8 cellular contexts compared by ENCODE assay signal in the genomic region with DNA sequence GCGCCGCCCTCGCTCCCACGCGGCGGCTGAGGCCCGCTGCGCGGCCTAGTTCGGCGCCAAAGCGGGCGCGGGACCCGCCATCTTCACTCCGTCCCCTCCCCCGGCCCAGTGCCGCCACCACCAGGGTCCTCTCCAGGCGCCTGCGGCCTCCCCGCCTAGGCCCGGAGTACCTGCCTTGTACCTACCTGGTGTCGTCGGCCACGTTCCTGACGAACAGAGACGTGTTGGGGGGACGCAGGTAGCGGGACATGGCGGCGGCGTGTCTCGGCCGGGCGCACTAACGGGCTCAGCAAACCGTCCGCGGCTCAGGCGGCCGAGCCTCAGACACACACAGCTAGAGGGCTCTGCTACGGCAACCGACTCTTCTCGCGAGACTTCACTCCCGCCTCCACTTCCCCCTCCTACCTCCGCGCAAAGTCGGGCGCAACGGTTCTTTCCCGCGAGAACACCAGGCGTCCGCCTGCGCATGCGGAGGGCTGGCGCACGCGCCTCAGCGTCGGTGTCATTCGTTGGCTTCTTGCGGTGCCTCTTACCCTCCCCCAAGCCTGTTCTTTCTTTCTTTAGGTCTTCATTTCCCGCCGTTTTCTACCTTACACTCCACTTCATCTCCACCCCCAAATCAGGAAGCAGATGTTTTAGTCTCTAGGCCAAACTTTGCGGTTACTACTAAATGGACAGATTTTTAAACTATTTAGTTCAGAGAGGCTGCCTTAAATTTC. TPM values are rescaled to one million over a fixed set of nuclear protein-coding genes. Genes with fewer than 3 reads are reported as not detected.
A peak's percentile ranks its signal among the peaks of the same experiment; 100 is the strongest.
DNase-seq lines count a peak whose midpoint lies in the region; ATAC-seq and TF ChIP-seq lines count a peak whose summit lies in the region.

A gene (minus strand): TSS at position 322 of the 719 bp plus-strand sequence. CDS start 72 bp downstream, at position 250.

- H3K27me3 Mint-ChIP-seq in activated CD4-positive, alpha-beta T cell treated with anti-CD3 and anti-CD28 coated beads, Interleukin-2, amount 10 ng/mL, durations not matched to agents 24 days and 14 days = peaks cover 2% of the 10 kb centered on the region

- intact Hi-C loops in activated CD4-positive, alpha-beta T cell treated with anti-CD3 and anti-CD28 coated beads, Interleukin-2, amount 10 ng/mL, durations not matched to agents 24 days and 14 days (cut with micrococcal nuclease) = loop anchor here (1.0 to 5.0 kb wide), 3 partner anchors 21 to 662 kb away; a partner anchor contains a TSS
- intact Hi-C loops in left colon (cut with DNase I, micrococcal nuclease) = no loop called here

- H3K4me3 ChIP-seq in coronary artery = peak within 1 kb of the TSS; percentile 95

- DNase-seq in C1 segment of cervical spinal cord (lab: John Stamatoyannopoulos, UW) (peak; percentile 71 to 99 (median 96)), NCI-H526 treated with DMSO at 0.1 percent for 48 hours (lab: John Stamatoyannopoulos, UW) (peak; percentile 97), coronary artery (ENCODE audit: low spot score) (peak; percentile 98), left colon (peak; percentile 98 to 99)
- DNase-seq in activated CD4-positive, alpha-beta T cell treated with anti-CD3 and anti-CD28 coated beads, Interleukin-2, amount 10 ng/mL, durations not matched to agents 24 days and 14 days = peak; percentile 99
- peak; percentile 99 for DNase-seq in stimulated activated CD4-positive, alpha-beta T cell treated with anti-CD3 and anti-CD28 coated beads, Interleukin-1b, Interleukin-23, amount 100 ng/mL, for 48 hours

- no peak for TF ChIP-seq CTCF in coronary artery (IDR thresholded peaks at IDR 0.05)

- peaks cover 42% of the 10 kb centered on the region for H3K36me3 Mint-ChIP-seq in activated CD4-positive, alpha-beta T cell treated with anti-CD3 and anti-CD28 coated beads, Interleukin-2, amount 10 ng/mL, durations not matched to agents 24 days and 14 days (ENCODE audit: low read depth)

- peak within 1 kb of the TSS; percentile 97 to 100 for H3K27ac ChIP-seq in coronary artery

- H3K9me3 Mint-ChIP-seq in activated CD4-positive, alpha-beta T cell treated with anti-CD3 and anti-CD28 coated beads, Interleukin-2, amount 10 ng/mL, durations not matched to agents 24 days and 14 days = no peaks in the 10 kb centered on the region

- peak within 1 kb of the TSS; percentile 98 for H3K4me3 Mint-ChIP-seq in activated CD4-positive, alpha-beta T cell treated with anti-CD3 and anti-CD28 coated beads, Interleukin-2, amount 10 ng/mL, durations not matched to agents 24 days and 14 days

- H3K4me1 Mint-ChIP-seq in activated CD4-positive, alpha-beta T cell treated with anti-CD3 and anti-CD28 coated beads, Interleukin-2, amount 10 ng/mL, durations not matched to agents 24 days and 14 days = peaks cover 30% of the 10 kb centered on the region

- peak within 1 kb of the TSS; percentile 96 for H3K27ac Mint-ChIP-seq in activated CD4-positive, alpha-beta T cell treated with anti-CD3 and anti-CD28 coated beads, Interleukin-2, amount 10 ng/mL, durations not matched to agents 24 days and 14 days

- ATAC-seq in GM19328 (IDR thresholded peaks at IDR 0.05; ENCODE audit: unreplicated experiment) (peak; percentile 89), HG03520 (IDR thresholded peaks at IDR 0.05; ENCODE audit: unreplicated experiment) (peak; percentile 76), left colon (peak; percentile 97)

RNA-seq across cellular contexts. Expression of the gene that starts here (rescaled TPM):
- 236 and 247 TPM in 2 replicates for total RNA-seq in activated CD4-positive, alpha-beta T cell treated with anti-CD3 and anti-CD28 coated beads, Interleukin-2, amount 10 ng/mL, durations not matched to agents 24 days and 14 days
- 10 to 100 TPM; 66.5 to 84.0 TPM for total RNA-seq in left colon

Comparison
In these comparisons a context has a peak if more than half of its experiments do, and no peak if none do; other contexts are left out.
1. Peak in every context shown above with its lines: DNase-seq, ATAC-seq, H3K4me3 ChIP-seq and H3K27ac ChIP-seq.